In the genomic region with DNA sequence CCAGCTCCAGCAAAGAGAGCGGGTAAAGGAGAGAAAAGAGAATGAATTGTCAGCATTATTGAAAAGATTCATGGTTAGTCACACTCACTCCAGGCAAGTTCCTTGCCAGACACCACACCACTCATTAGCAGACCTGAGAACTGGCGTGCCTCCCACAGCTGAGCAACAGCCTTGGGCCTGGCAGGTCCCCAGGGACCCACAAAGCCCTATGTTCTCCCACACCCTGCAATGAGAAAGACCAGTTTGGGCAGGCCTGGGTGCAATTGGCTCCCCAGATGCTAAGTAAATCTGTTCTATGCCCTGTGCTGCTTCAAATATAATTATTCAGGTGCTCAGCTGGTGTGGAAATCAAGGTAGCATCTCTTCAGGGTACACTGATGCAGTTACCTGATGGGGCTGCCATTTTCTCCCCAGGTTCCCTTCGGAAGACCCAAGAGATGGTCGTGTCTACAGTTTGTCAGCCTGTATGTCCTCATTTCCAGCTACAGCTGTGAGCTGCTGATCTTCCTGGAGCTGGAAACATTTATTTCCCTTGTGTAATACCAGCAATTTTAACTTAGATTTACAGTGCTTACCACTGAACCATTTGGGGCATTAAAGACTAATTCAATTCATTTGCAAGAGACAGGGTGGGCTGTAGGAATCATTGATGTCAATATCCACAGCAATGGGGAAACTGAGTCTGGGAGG, we compare ENCODE assay signal across 9 cellular contexts.
DNase-seq lines count a peak whose midpoint lies in the region; ATAC-seq and TF ChIP-seq lines count a peak whose summit lies in the region.
"Had no signal": no experiment of that assay in that cellular context is flagged by ENCODE, and none has a peak within 500 bp of the region (broad histone marks: within the 10 kb centered on the region; RNA-seq: fewer than 3 reads in every experiment).

No MANE protein-coding gene starts in this region.

- H3K4me1 Mint-ChIP-seq in activated CD4-positive, alpha-beta T cell treated with anti-CD3 and anti-CD28 coated beads, Interleukin-2, amount 10 ng/mL, durations not matched to agents 24 days and 14 days = peaks cover 35% of the 10 kb centered on the region

- no peaks in the 10 kb centered on the region for H3K9me3 ChIP-seq in esophagus squamous epithelium

- no peaks in the 10 kb centered on the region for H3K27me3 ChIP-seq in esophagus squamous epithelium

- H3K27ac Mint-ChIP-seq in activated CD4-positive, alpha-beta T cell treated with anti-CD3 and anti-CD28 coated beads, Interleukin-2, amount 10 ng/mL, durations not matched to agents 24 days and 14 days = peak overlapping the region; percentile 55

- TF ChIP-seq CTCF in esophagus squamous epithelium (IDR thresholded peaks at IDR 0.05) = no peak

- WGBS in esophagus squamous epithelium, 2 donors = 31 to 33% methylated on average over 4 of the region's 4 CpGs

- H3K27me3 Mint-ChIP-seq in activated CD4-positive, alpha-beta T cell treated with anti-CD3 and anti-CD28 coated beads, Interleukin-2, amount 10 ng/mL, durations not matched to agents 24 days and 14 days = no peaks in the 10 kb centered on the region

- intact Hi-C loops in activated CD4-positive, alpha-beta T cell treated with anti-CD3 and anti-CD28 coated beads, Interleukin-2, amount 10 ng/mL, durations not matched to agents 24 days and 14 days (cut with micrococcal nuclease) = loop anchor here (2.0 to 10.0 kb wide), 3 partner anchors 34 to 458 kb away; no protein-coding TSS in a partner anchor
- intact Hi-C loops in esophagus squamous epithelium (cut with DNase I) = loop anchor here (5.0 kb wide), 1 partner anchor 607 kb away; the partner anchor contains the start of gene FOXO1

- peak; percentile 80 for ATAC-seq in HG02642 (IDR thresholded peaks at IDR 0.05; ENCODE audit: poor library complexity, unreplicated experiment)

- no peak overlapping the region for H3K4me3 Mint-ChIP-seq in activated CD4-positive, alpha-beta T cell treated with anti-CD3 and anti-CD28 coated beads, Interleukin-2, amount 10 ng/mL, durations not matched to agents 24 days and 14 days

- no peak overlapping the region for H3K4me3 ChIP-seq in esophagus squamous epithelium

- TF ChIP-seq POLR2A in esophagus squamous epithelium (IDR thresholded peaks at IDR 0.05) = no peak

- H3K9me3 Mint-ChIP-seq in activated CD4-positive, alpha-beta T cell treated with anti-CD3 and anti-CD28 coated beads, Interleukin-2, amount 10 ng/mL, durations not matched to agents 24 days and 14 days = peaks cover 5% of the 10 kb centered on the region

- H3K36me3 ChIP-seq in esophagus squamous epithelium = no peaks in the 10 kb centered on the region

- DNase-seq in activated CD4-positive, alpha-beta T cell treated with anti-CD3 and anti-CD28 coated beads, Interleukin-2, amount 10 ng/mL, durations not matched to agents 24 days and 14 days = peak; percentile 53
- no peak for DNase-seq in activated CD4-positive, alpha-beta T cell treated with anti-CD3 and anti-CD28 coated beads, Interleukin-2, amount 50 U/mL, for 1 hour
- peak; percentile 95 for DNase-seq in NCI-H2171 treated with DMSO at 0.1 percent for 48 hours (lab: John Stamatoyannopoulos, UW)
- no peak for DNase-seq in esophagus squamous epithelium (lab: John Stamatoyannopoulos, UW)
- peak; percentile 54 to 65 for DNase-seq in stimulated activated CD4-positive, alpha-beta T cell treated with anti-CD3 and anti-CD28 coated beads, Interleukin-2, amount 100 ng/mL, for 24 hours
- DNase-seq in Kasumi-1 (lab: John Stamatoyannopoulos, UW) = no peak
- no peak for DNase-seq in NCI-H774 (lab: John Stamatoyannopoulos, UW)

- peak overlapping the region; percentile 79 to 87 (median 82) for H3K27ac ChIP-seq in esophagus squamous epithelium
- H3K27ac ChIP-seq: C4-2B had no signal

- no peaks in the 10 kb centered on the region for H3K36me3 Mint-ChIP-seq in activated CD4-positive, alpha-beta T cell treated with anti-CD3 and anti-CD28 coated beads, Interleukin-2, amount 10 ng/mL, durations not matched to agents 24 days and 14 days (ENCODE audit: low read depth)

- peaks cover 18 to 77% (median 25%) of the 10 kb centered on the region in 3 donors for H3K4me1 ChIP-seq in esophagus squamous epithelium

Comparison
In these comparisons a context has a peak if more than half of its experiments do, and no peak if none do; other contexts are left out.
1. DNase-seq: peak in activated CD4-positive, alpha-beta T cell treated with anti-CD3 and anti-CD28 coated beads, Interleukin-2, amount 10 ng/mL, durations not matched to agents 24 days and 14 days (single experiment), NCI-H2171 treated with DMSO at 0.1 percent for 48 hours (single experiment) and stimulated activated CD4-positive, alpha-beta T cell treated with anti-CD3 and anti-CD28 coated beads, Interleukin-2, amount 100 ng/mL, for 24 hours (2 of 2); none in activated CD4-positive, alpha-beta T cell treated with anti-CD3 and anti-CD28 coated beads, Interleukin-2, amount 50 U/mL, for 1 hour (single experiment), esophagus squamous epithelium (single experiment), Kasumi-1 (0 of 2) and NCI-H774 (single experiment).